Comparison of ENCODE assay signal across 9 cellular contexts in the genomic region with DNA sequence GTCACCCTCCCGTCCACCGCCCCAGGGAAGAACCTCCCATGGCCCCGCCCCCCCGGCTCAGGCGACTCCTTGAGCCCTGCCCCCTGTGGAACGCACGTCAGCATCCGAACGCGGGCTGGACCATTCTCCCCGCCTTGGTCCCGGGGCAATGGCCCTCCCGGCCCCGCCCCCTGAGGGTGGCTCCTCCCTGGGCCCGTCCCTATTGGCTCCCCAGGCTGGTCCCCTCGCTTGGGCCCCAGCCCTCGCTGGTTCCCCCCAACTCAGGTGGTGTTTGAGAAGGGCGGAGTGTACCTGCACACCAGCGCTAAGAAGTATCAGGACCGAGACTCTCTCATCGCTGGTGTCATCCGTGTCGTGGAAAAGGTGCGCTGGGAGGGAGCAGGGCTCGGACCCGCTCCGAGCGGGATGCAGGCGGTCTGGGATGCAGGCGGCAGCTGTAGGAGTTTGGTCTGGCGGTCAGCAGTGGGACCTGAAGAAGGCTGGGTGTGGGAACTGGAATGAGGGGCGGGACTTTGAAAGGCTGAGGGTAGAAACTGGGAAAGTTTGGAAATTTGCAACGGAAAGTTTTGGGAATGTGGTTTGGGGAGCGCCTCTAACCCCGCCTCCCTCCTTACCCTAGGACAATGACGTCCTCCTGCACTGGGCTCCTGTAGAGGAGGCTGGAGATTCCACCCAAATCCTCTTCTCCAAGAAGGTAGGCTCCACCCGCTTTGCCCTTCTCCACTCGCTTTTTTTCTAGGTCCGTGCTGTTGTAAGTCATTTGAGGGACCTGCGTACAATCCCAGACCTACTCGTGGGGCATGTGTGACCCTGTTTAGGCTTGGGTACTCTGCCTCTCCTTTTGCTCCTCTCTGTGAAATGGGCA. TPM values are rescaled to one million over a fixed set of nuclear protein-coding genes. Genes with fewer than 3 reads are reported as not detected.
DNase-seq lines count a peak whose midpoint lies in the region; ATAC-seq, FAIRE-seq and TF ChIP-seq lines count a peak whose summit lies in the region.
"Had no signal": no experiment of that assay in that cellular context is flagged by ENCODE, and none has a peak within 500 bp of the region (broad histone marks: within the 10 kb centered on the region; RNA-seq: fewer than 3 reads in every experiment).

No MANE protein-coding gene starts in this region.

- H3K4me1 ChIP-seq in kidney (ENCODE audit: control insufficient read depth in 1 of 2, insufficient read depth in 1 of 2, low read depth in 1 of 2, low read length in 2 of 2) = peaks cover 14 to 18% of the 10 kb centered on the region in 2 donors

- peaks cover 23% of the 10 kb centered on the region for H3K4me1 Mint-ChIP-seq in WTC11

- peak overlapping the region; percentile 77 to 86 for H3K9ac ChIP-seq in kidney (ENCODE audit: low read length in 2 of 2)

- no peak overlapping the region for H3K4me3 Mint-ChIP-seq in WTC11
- H3K4me3 Mint-ChIP-seq: T-helper 1 cell treated with Interleukin-12 subunit alpha and Interleukin-12 subunit beta and Interleukin-4 antibody, amounts not matched to agents 30 μg/mL and 1 μg/mL, for 36 hours had no signal

- no peaks in the 10 kb centered on the region for H3K9me3 Mint-ChIP-seq in WTC11
- H3K9me3 Mint-ChIP-seq: T-helper 1 cell treated with Interleukin-12 subunit alpha and Interleukin-12 subunit beta and Interleukin-4 antibody, amounts not matched to agents 30 μg/mL and 1 μg/mL, for 36 hours had no signal

- ATAC-seq in GM18909 (IDR thresholded peaks at IDR 0.05; ENCODE audit: poor library complexity, unreplicated experiment) (peak; percentile 52), HG03139 (IDR thresholded peaks at IDR 0.05; ENCODE audit: unreplicated experiment) (peak; percentile 43), WTC11 (peak; percentile 77)

- H3K36me3 ChIP-seq in kidney (ENCODE audit: control insufficient read depth in 1 of 2, insufficient read depth in 2 of 2, low read length in 2 of 2) = peaks cover 22 to 43% of the 10 kb centered on the region in 2 donors

- H3K27ac ChIP-seq in kidney (ENCODE audit: low read depth in 2 of 2, low read length in 2 of 2) = peak overlapping the region; percentile 99 to 100

- FAIRE-seq in kidney (lab: Jason Lieb, UNC) = no peak

- H3K36me3 Mint-ChIP-seq in WTC11 = peaks cover 38% of the 10 kb centered on the region

- POLR2A ChIA-PET in WTC11 (lab: Charles Lee) = interaction anchor here (1.2 to 2.2 kb wide), 4 partner anchors 12 to 202 kb away, joined by 3 to 9 read pairs (median 6); a partner anchor contains a TSS

- intact Hi-C loops in kidney (cut with DNase I) = no loop called here

- CTCF ChIA-PET in WTC11 (lab: Charles Lee) = interaction anchor here (1.0 to 1.9 kb wide), 4 partner anchors 9 to 15 kb away, joined by 3 to 12 read pairs (median 4); no protein-coding TSS in a partner anchor

- peak overlapping the region; percentile 100 for H3K27ac Mint-ChIP-seq in WTC11

- peak; percentile 97 for DNase-seq in AG10803 (ENCODE audit: low read depth)
- peak; percentile 95 for DNase-seq in NCI-H2227 (lab: John Stamatoyannopoulos, UW; ENCODE audit: unreplicated experiment)
- DNase-seq in WTC11 (ENCODE audit: low spot score) = peak; percentile 99
- peak; percentile 96 for DNase-seq in cerebellar cortex (ENCODE audit: low spot score)
- DNase-seq in kidney = peak; percentile 100
- peak; percentile 100 for DNase-seq in stimulated activated CD4-positive, alpha-beta T cell treated with anti-CD3 and anti-CD28 coated beads, Interleukin-15, amount 100 ng/mL, for 24 hours

- no peaks in the 10 kb centered on the region for H3K27me3 Mint-ChIP-seq in WTC11 (ENCODE audit: low read depth)

- peaks cover 0 to 3% of the 10 kb centered on the region in 2 donors for H3K9me3 ChIP-seq in kidney (ENCODE audit: control insufficient read depth in 1 of 2, low read length in 2 of 2)

- peak overlapping the region; percentile 98 for H3K4me3 ChIP-seq in AG10803 (ENCODE audit: low read length)
- H3K4me3 ChIP-seq in kidney (ENCODE audit: low read length in 2 of 2) = peak overlapping the region; percentile 91 to 94

- no peak for TF ChIP-seq CTCF in AG10803 (conservative IDR thresholded peaks at IDR 0.05; ENCODE audit: low read length)
- no peak for TF ChIP-seq CTCF in WTC11 (IDR thresholded peaks at IDR 0.05)
- no peak for TF ChIP-seq CTCF in kidney (IDR thresholded peaks at IDR 0.05; ENCODE audit: borderline replicate concordance, extremely low read depth, insufficient read depth)

TF ChIP-seq in WTC11, 78 proteins besides CTCF, POLR2A, EP300 and RAD21:
- 0 out of 2 replicates have a peak, but pooled peaks have one; percentile 63 for TF ChIP-seq EMX1 (CRISPR knock-in tag; IDR thresholded peaks at IDR 0.05)
- TF ChIP-seq, protein P1, sequence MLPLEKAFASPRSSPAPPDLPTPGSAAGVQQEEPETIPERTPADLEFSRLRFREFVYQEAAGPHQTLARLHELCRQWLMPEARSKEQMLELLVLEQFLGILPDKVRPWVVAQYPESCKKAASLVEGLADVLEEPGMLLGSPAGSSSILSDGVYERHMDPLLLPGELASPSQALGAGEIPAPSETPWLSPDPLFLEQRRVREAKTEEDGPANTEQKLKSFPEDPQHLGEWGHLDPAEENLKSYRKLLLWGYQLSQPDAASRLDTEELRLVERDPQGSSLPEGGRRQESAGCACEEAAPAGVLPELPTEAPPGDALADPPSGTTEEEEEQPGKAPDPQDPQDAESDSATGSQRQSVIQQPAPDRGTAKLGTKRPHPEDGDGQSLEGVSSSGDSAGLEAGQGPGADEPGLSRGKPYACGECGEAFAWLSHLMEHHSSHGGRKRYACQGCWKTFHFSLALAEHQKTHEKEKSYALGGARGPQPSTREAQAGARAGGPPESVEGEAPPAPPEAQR (CRISPR knock-in tag; IDR thresholded peaks at IDR 0.05) = no peak

RNA-seq across cellular contexts. Expression of a gene that starts 0.6 kb away (rescaled TPM):
- total RNA-seq in WTC11 (2021) (44.4 to 52.8 TPM (median 46.7 TPM) in 3 replicates), kidney (43.6 TPM)
- polyA plus RNA-seq in kidney (ENCODE audit: insufficient read depth, low read depth, low replicate concordance) = 34.8 TPM

RNA-seq across cellular contexts. Expression of a gene that starts 1.0 kb away (rescaled TPM):
- total RNA-seq in WTC11 (2021) (41.9 to 47.8 TPM (median 46.5 TPM) in 3 replicates), kidney (33.7 TPM)
- 47.2 TPM for polyA plus RNA-seq in kidney (ENCODE audit: insufficient read depth, low read depth, low replicate concordance)

RNA-seq across cellular contexts. Expression of a gene that starts 10.7 kb away (rescaled TPM):
- total RNA-seq in WTC11 (2021) = 133 to 146 TPM (median 142 TPM) in 3 replicates
- 101 TPM for total RNA-seq in kidney
- 45.5 TPM for polyA plus RNA-seq in kidney (ENCODE audit: insufficient read depth, low read depth, low replicate concordance)

RNA-seq across cellular contexts. Expression of a gene that starts 18.6 kb away (rescaled TPM):
- total RNA-seq in WTC11 (2021) (0.83 to 1.4 TPM (median 0.99 TPM) in 3 replicates), kidney (12.8 TPM)
- polyA plus RNA-seq in kidney (ENCODE audit: insufficient read depth, low read depth, low replicate concordance) = 0.82 TPM

RNA-seq across cellular contexts. Expression of a gene that starts 27.2 kb away (rescaled TPM):
- total RNA-seq in WTC11 (2021) = 296 to 316 TPM (median 306 TPM) in 3 replicates
- total RNA-seq in kidney = 118 TPM
- polyA plus RNA-seq in kidney (ENCODE audit: insufficient read depth, low read depth, low replicate concordance) = 235 TPM

Comparison
In these comparisons a context has a peak if more than half of its experiments do, and no peak if none do; other contexts are left out.
1. Peak in every context shown above with its lines: DNase-seq, ATAC-seq, H3K4me3 ChIP-seq and H3K27ac ChIP-seq.